Comparison of ENCODE assay signal across 9 cellular contexts in the genomic region with DNA sequence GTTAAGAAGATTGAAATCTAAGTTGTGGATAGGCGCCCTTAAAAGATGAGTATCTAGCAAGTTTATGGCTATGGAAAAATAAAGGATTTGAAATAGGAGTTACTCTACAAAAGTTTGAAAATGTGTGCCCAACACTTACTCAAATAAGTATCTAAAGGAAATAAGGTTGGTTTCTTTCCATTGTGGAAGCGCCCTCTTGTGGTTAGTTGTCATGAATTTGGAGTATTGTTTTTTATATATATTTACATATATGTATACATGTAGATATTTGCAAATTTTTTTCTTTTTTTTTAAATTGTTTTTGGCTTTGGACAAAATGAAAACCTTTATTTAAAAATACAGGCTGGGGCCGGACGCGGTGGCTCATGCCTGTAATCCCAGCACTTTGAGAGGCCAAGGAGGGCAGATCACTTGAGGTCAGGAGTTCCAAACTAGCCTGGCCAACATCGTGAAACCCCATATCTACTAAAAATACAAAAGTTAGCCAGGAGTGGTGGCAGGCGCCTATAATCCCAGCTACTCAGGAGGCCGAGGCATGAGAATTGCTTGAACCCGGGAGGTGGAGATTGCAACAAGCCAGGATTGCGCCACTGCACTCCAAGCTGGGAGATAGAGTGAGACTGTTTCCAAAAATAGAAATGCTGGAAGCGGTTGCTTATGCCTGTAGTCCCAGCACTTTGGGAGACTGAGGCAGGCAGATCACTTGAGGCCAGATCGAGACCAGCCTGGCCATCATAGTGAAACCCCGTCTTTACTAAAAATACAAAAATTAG. TPM values are rescaled to one million over a fixed set of nuclear protein-coding genes. Genes with fewer than 3 reads are reported as not detected.
A peak's percentile ranks its signal among the peaks of the same experiment; 100 is the strongest.
DNase-seq lines count a peak whose midpoint lies in the region; FAIRE-seq and TF ChIP-seq lines count a peak whose summit lies in the region.
"Had no signal": no experiment of that assay in that cellular context is flagged by ENCODE, and none has a peak within 500 bp of the region (broad histone marks: within the 10 kb centered on the region; RNA-seq: fewer than 3 reads in every experiment).

No MANE protein-coding gene starts in this region.

- peaks cover 0 to 30% (median 6%) of the 10 kb centered on the region in 3 donors for H3K36me3 Mint-ChIP-seq in CD8-positive, alpha-beta memory T cell

- H3K4me1 ChIP-seq in CD8-positive, alpha-beta memory T cell (ENCODE audit: insufficient read depth, low read length): no peaks in the 10 kb centered on the region
- no peaks in the 10 kb centered on the region for H3K4me1 ChIP-seq in OCI-LY1 (ENCODE audit: insufficient read depth, low read length, severe bottlenecking)

- in situ Hi-C loops in astrocyte of the cerebellum (cut with HindIII; ENCODE audit: low sequenced_read_pairs): no loop called here

- no peak overlapping the region for H3K4me3 Mint-ChIP-seq in CD8-positive, alpha-beta memory T cell
- H3K4me3 Mint-ChIP-seq: T-cell had no signal

- H3K9me2 ChIP-seq in OCI-LY1 (ENCODE audit: low read depth, low read length): no peaks in the 10 kb centered on the region

- H3K9me3 ChIP-seq in CD8-positive, alpha-beta memory T cell (ENCODE audit: low read length): no peaks in the 10 kb centered on the region
- no peaks in the 10 kb centered on the region for H3K9me3 ChIP-seq in OCI-LY1 (ENCODE audit: low read length)

- no peak overlapping the region for H3K4me2 ChIP-seq in OCI-LY1 (ENCODE audit: low read length)

- FAIRE-seq in H54 (lab: Jason Lieb, UNC): peak; percentile 23

- TF ChIP-seq CTCF in OCI-LY1 (IDR thresholded peaks at IDR 0.05; ENCODE audit: low read length) (peak; percentile 45), astrocyte of the cerebellum (IDR thresholded peaks at IDR 0.05; ENCODE audit: low read depth, low read length, missing control alignments) (peak; percentile 32)

- no peak overlapping the region for H3K4me3 ChIP-seq in CD8-positive, alpha-beta memory T cell (ENCODE audit: low read length)
- H3K4me3 ChIP-seq in OCI-LY1 (ENCODE audit: low read depth, low read length, poor library complexity, severe bottlenecking): no peak overlapping the region
- no peak overlapping the region for H3K4me3 ChIP-seq in astrocyte of the cerebellum (ENCODE audit: low read depth, low read length)

- H3F3A ChIP-seq in OCI-LY1 (ENCODE audit: insufficient read depth, low read length): no peaks in the 10 kb centered on the region

- no peak overlapping the region for H3K27ac ChIP-seq in CD8-positive, alpha-beta memory T cell (ENCODE audit: low read depth, low read length)
- H3K27ac ChIP-seq in OCI-LY1 (ENCODE audit: low read depth, low read length, poor library complexity, severe bottlenecking): no peak overlapping the region

- no peaks in the 10 kb centered on the region for H4K20me1 ChIP-seq in OCI-LY1 (ENCODE audit: insufficient read depth, low read length)

- POLR2A ChIA-PET in CD8-positive, alpha-beta memory T cell (lab: Charles Lee): interaction anchor here (0.6 kb wide), 1 partner anchor 839 kb away, joined by 3 read pairs; a partner anchor contains a TSS

- CTCF ChIA-PET in CD8-positive, alpha-beta memory T cell (lab: Charles Lee): interaction anchor here (0.7 to 9.0 kb wide), 6 partner anchors 20 to 154 kb away, joined by 3 to 159 read pairs (median 4); a partner anchor contains a TSS

- H3K9me3 Mint-ChIP-seq in CD8-positive, alpha-beta memory T cell: no peaks in the 10 kb centered on the region
- H3K9me3 Mint-ChIP-seq: T-cell had no signal

- no peaks in the 10 kb centered on the region for H3K79me2 ChIP-seq in OCI-LY1 (ENCODE audit: insufficient read depth, low read length)

- H3K27me3 Mint-ChIP-seq in CD8-positive, alpha-beta memory T cell: no peaks in the 10 kb centered on the region
- H3K27me3 Mint-ChIP-seq: T-cell had no signal

- H3K36me3 ChIP-seq in CD8-positive, alpha-beta memory T cell (ENCODE audit: insufficient read depth, low read length): no peaks in the 10 kb centered on the region
- peaks cover 55% of the 10 kb centered on the region for H3K36me3 ChIP-seq in OCI-LY1 (ENCODE audit: insufficient read depth, low read length)

- H3K27me3 ChIP-seq in CD8-positive, alpha-beta memory T cell (ENCODE audit: insufficient read depth, low read length, poor library complexity, severe bottlenecking): no peaks in the 10 kb centered on the region
- no peaks in the 10 kb centered on the region for H3K27me3 ChIP-seq in OCI-LY1 (ENCODE audit: insufficient read depth, low read length)

- H3K4me1 Mint-ChIP-seq in CD8-positive, alpha-beta memory T cell: peaks cover 0 to 3% (median 2%) of the 10 kb centered on the region in 3 donors

- H3K27ac Mint-ChIP-seq in CD8-positive, alpha-beta memory T cell: peak overlapping the region in 2 of 8 donors; percentile 3 to 20
- H3K27ac Mint-ChIP-seq: T-cell had no signal

- TF ChIP-seq POLR2A in H54 (IDR thresholded peaks at IDR 0.05; ENCODE audit: low read depth, low read length): no peak

- no peak overlapping the region for H2AFZ ChIP-seq in OCI-LY1 (ENCODE audit: low read length)

- H3K9ac ChIP-seq in OCI-LY1 (ENCODE audit: low read length): no peak overlapping the region

- DNase-seq in CD8-positive, alpha-beta memory T cell: peak in 4 of 5 donors; percentile 7 to 56 (median 36)
- DNase-seq in H54 (ENCODE audit: insufficient read length, low spot score): no peak
- DNase-seq in astrocyte of the cerebellum (ENCODE audit: low read depth): peak; percentile 72
- peak; percentile 28 for DNase-seq in iPS-NIHi11 (ENCODE audit: low spot score)
- DNase-seq in stimulated activated CD4-positive, alpha-beta T cell treated with anti-CD3 and anti-CD28 coated beads, Interleukin-4, amount 100 ng/mL, for 24 hours: peak; percentile 61
- no peak for DNase-seq in activated effector memory CD4-positive, alpha-beta T cell treated with anti-CD3 and anti-CD28 coated beads, Interleukin-2, amount 50 U/mL, for 16 hours
- DNase-seq in NCI-H187 (lab: John Stamatoyannopoulos, UW): no peak

RNA-seq across cellular contexts. Expression of a gene that starts 24.0 kb away (rescaled TPM):
- 10 to 100 TPM; 35.7 to 35.9 TPM for total RNA-seq in CD8-positive, alpha-beta memory T cell
- 48.1 TPM for polyA plus RNA-seq in CD8-positive, alpha-beta memory T cell

RNA-seq across cellular contexts. Expression of a gene that starts 43.3 kb away (rescaled TPM):
- 10 to 100 TPM; 29.1 to 34.9 TPM for total RNA-seq in CD8-positive, alpha-beta memory T cell
- polyA plus RNA-seq in CD8-positive, alpha-beta memory T cell: 17.4 TPM

RNA-seq across cellular contexts. Expression of a gene that starts 52.2 kb away (rescaled TPM):
- 10 to 100 TPM; 38.1 to 40.0 TPM for total RNA-seq in CD8-positive, alpha-beta memory T cell
- polyA plus RNA-seq in CD8-positive, alpha-beta memory T cell: 42.3 TPM

RNA-seq across cellular contexts. Expression of a gene that starts 52.4 kb away (rescaled TPM):
- 10 to 100 TPM; 73.8 to 80.1 TPM for total RNA-seq in CD8-positive, alpha-beta memory T cell
- polyA plus RNA-seq in CD8-positive, alpha-beta memory T cell: 23.7 TPM

Comparison
In these comparisons a context has a peak if more than half of its experiments do, and no peak if none do; other contexts are left out.
1. DNase-seq: peak in CD8-positive, alpha-beta memory T cell (4 of 5), astrocyte of the cerebellum (single experiment), iPS-NIHi11 (single experiment) and stimulated activated CD4-positive, alpha-beta T cell treated with anti-CD3 and anti-CD28 coated beads, Interleukin-4, amount 100 ng/mL, for 24 hours (single experiment); none in H54 (single experiment), activated effector memory CD4-positive, alpha-beta T cell treated with anti-CD3 and anti-CD28 coated beads, Interleukin-2, amount 50 U/mL, for 16 hours (single experiment) and NCI-H187 (0 of 2).